ENCODE assay signal across 9 cellular contexts in genomic region chr14:75234173-75234855, GRCh38. TPM values are rescaled to one million over a fixed set of nuclear protein-coding genes. Genes with fewer than 3 reads are reported as not detected.
A peak's percentile ranks its signal among the peaks of the same experiment; 100 is the strongest.
DNase-seq lines count a peak whose midpoint lies in the region; ATAC-seq and TF ChIP-seq lines count a peak whose summit lies in the region.
"Had no signal": no experiment of that assay in that cellular context is flagged by ENCODE, and none has a peak within 500 bp of the region (broad histone marks: within the 10 kb centered on the region; RNA-seq: fewer than 3 reads in every experiment).

No MANE protein-coding gene starts in this region.

- H3K4me3 Mint-ChIP-seq in CD8-positive, alpha-beta memory T cell, result no peak overlapping the region

- no peaks in the 10 kb centered on the region for H4K20me1 ChIP-seq in hepatocyte (ENCODE audit: insufficient read depth, poor library complexity, severe bottlenecking)

- H3K79me2 ChIP-seq in hepatocyte, result no peaks in the 10 kb centered on the region

- ATAC-seq in HG03097 (IDR thresholded peaks at IDR 0.05; ENCODE audit: low FRiP score, unreplicated experiment) (no peak), HG03521 (IDR thresholded peaks at IDR 0.05; ENCODE audit: unreplicated experiment) (no peak)

- no peak for TF ChIP-seq POLR2A in spleen (IDR thresholded peaks at IDR 0.05)

- H3K27ac ChIP-seq in hepatocyte (peak overlapping the region; percentile 80), spleen (peak overlapping the region in 7 of 8 donors; percentile 30 to 78 (median 65))
- H3K27ac ChIP-seq in CD8-positive, alpha-beta memory T cell (ENCODE audit: low read depth, low read length), result no peak overlapping the region

- peak overlapping the region; percentile 28 for H3K4me2 ChIP-seq in hepatocyte

- H3K9me3 Mint-ChIP-seq in CD8-positive, alpha-beta memory T cell, result no peaks in the 10 kb centered on the region

- H3K4me1 Mint-ChIP-seq in CD8-positive, alpha-beta memory T cell, result peaks cover 38 to 40% (median 39%) of the 10 kb centered on the region in 3 donors

- POLR2A ChIA-PET in CD8-positive, alpha-beta memory T cell (lab: Charles Lee), result no interaction called here

- CTCF ChIA-PET in CD8-positive, alpha-beta memory T cell (lab: Charles Lee), result interaction anchor here (1.0 to 5.3 kb wide), 7 partner anchors 9 to 103 kb away, joined by 3 to 43 read pairs (median 7); no protein-coding TSS in a partner anchor

- intact Hi-C loops in spleen (cut with DNase I; ENCODE audit: low total_unique reads), result loop anchor here (10.0 kb wide), 1 partner anchor 60 kb away; no protein-coding TSS in a partner anchor

- no peak overlapping the region for H2AFZ ChIP-seq in hepatocyte

- H3K27ac Mint-ChIP-seq in CD8-positive, alpha-beta memory T cell, result peak overlapping the region in 3 of 8 donors; percentile 23 to 44 (median 42)

- no peak for TF ChIP-seq CTCF in hepatocyte (IDR thresholded peaks at IDR 0.05; ENCODE audit: poor library complexity)
- no peak for TF ChIP-seq CTCF in spleen (IDR thresholded peaks at IDR 0.05 in 8 of 11, conservative IDR thresholded peaks at IDR 0.05 in 3 of 11)
- no peak for TF ChIP-seq CTCF in GM10266 (IDR thresholded peaks at IDR 0.05; ENCODE audit: control insufficient read depth, insufficient read depth, low read depth, missing control alignments)

- 42% methylated on average over 10 of the region's 10 CpGs for WGBS in hepatocyte (ENCODE audit: low lambda C conversion rate, missing lambda C conversion rate)
- WGBS in spleen, 5 donors, result 48 to 70% (median 56%) methylated on average over 10 of the region's 10 CpGs

- H3K36me3 ChIP-seq in hepatocyte (replicated peaks; ENCODE audit: insufficient read depth, low read depth), result no peaks in the 10 kb centered on the region
- H3K36me3 ChIP-seq in spleen, result no peaks in the 10 kb centered on the region
- H3K36me3 ChIP-seq in CD8-positive, alpha-beta memory T cell (ENCODE audit: insufficient read depth, low read length), result no peaks in the 10 kb centered on the region

- H3K9me2 ChIP-seq in hepatocyte (replicated peaks; ENCODE audit: insufficient read depth), result no peaks in the 10 kb centered on the region

- peaks cover 0 to 1% of the 10 kb centered on the region in 2 donors for H3K27me3 Mint-ChIP-seq in CD8-positive, alpha-beta memory T cell

- H3K27me3 ChIP-seq in hepatocyte (no peaks in the 10 kb centered on the region), spleen (replicated peaks in 1 of 7) (no peaks in the 10 kb centered on the region)
- H3K27me3 ChIP-seq in CD8-positive, alpha-beta memory T cell (ENCODE audit: insufficient read depth, low read length, poor library complexity, severe bottlenecking), result no peaks in the 10 kb centered on the region

- no peaks in the 10 kb centered on the region for H3K9me3 ChIP-seq in hepatocyte (ENCODE audit: low read depth)
- H3K9me3 ChIP-seq in spleen, result no peaks in the 10 kb centered on the region
- H3K9me3 ChIP-seq in CD8-positive, alpha-beta memory T cell (ENCODE audit: low read length), result no peaks in the 10 kb centered on the region

- peaks cover 23% of the 10 kb centered on the region for H3K4me1 ChIP-seq in hepatocyte (ENCODE audit: insufficient read depth)
- peaks cover 13 to 96% (median 50%) of the 10 kb centered on the region in 6 donors for H3K4me1 ChIP-seq in spleen
- H3K4me1 ChIP-seq in CD8-positive, alpha-beta memory T cell (ENCODE audit: insufficient read depth, low read length), result peaks cover 48% of the 10 kb centered on the region

- DNase-seq in HK-2 (ENCODE audit: unreplicated experiment) (peak; percentile 74), amygdala (lab: John Stamatoyannopoulos, UW) (peak in 31 of 56 donors; percentile 4 to 61 (median 20)), hepatocyte (ENCODE audit: low spot score) (peak; percentile 83), spleen (no peak), GM10266 (ENCODE audit: extremely low spot score) (no peak)
- no peak for DNase-seq in CD8-positive, alpha-beta memory T cell

- H3K4me3 ChIP-seq in hepatocyte (no peak overlapping the region), spleen (no peak overlapping the region)
- no peak overlapping the region for H3K4me3 ChIP-seq in CD8-positive, alpha-beta memory T cell (ENCODE audit: low read length)
- H3K4me3 ChIP-seq: skin epidermis had no signal

- H3K36me3 Mint-ChIP-seq in CD8-positive, alpha-beta memory T cell, result no peaks in the 10 kb centered on the region

RNA-seq across cellular contexts. Expression of gene FOS, which starts 44.3 kb away (rescaled TPM):
- total RNA-seq in hepatocyte (657 and 865 TPM in 2 replicates), spleen (100 to 1,000 TPM in 5 of 7 donors, 10 to 100 TPM in 2; 46.0 to 414 (median 192) TPM)
- polyA plus RNA-seq in hepatocyte (935 and 1,189 TPM in 2 replicates), spleen (10 to 100 TPM; 18.8 to 32.9 (median 20.2) TPM)
- 10 to 100 TPM; 15.2 to 16.8 TPM for total RNA-seq in CD8-positive, alpha-beta memory T cell
- polyA plus RNA-seq in CD8-positive, alpha-beta memory T cell, result 768 TPM

RNA-seq across cellular contexts. Expression of gene TMED10, which starts 57.9 kb away (rescaled TPM):
- total RNA-seq in hepatocyte (375 and 378 TPM in 2 replicates), spleen (100 to 1,000 TPM; 167 to 212 (median 191) TPM)
- polyA plus RNA-seq in hepatocyte (390 and 411 TPM in 2 replicates), spleen (10 to 100 TPM; 33.3 to 52.2 (median 46.6) TPM)
- total RNA-seq in CD8-positive, alpha-beta memory T cell, result 100 to 1,000 TPM; 178 TPM
- 321 TPM for polyA plus RNA-seq in CD8-positive, alpha-beta memory T cell

Comparison
In these comparisons a context has a peak if more than half of its experiments do, and no peak if none do; other contexts are left out.
1. DNase-seq: peak in HK-2 (single experiment), amygdala (31 of 56) and hepatocyte (single experiment); none in spleen (single experiment), GM10266 (single experiment) and CD8-positive, alpha-beta memory T cell (0 of 5).